Comparison of ENCODE assay signal across 18 cellular contexts in genomic region chr21:43931454-43931853, GRCh38.
"Had no signal": no experiment of that assay in that cellular context is flagged by ENCODE, and none has a peak within 500 bp of the region (broad histone marks: within the 10 kb centered on the region; RNA-seq: fewer than 3 reads in every experiment).

No MANE protein-coding gene starts in this region.

- H3K9me3 Mint-ChIP-seq: dendritic cell treated with granulocyte-macrophage colony-stimulating factor and Interleukin-4, amounts not matched to agents 40 ng/mL and 50 ng/mL, for 4 days; effector memory CD8-positive, alpha-beta T cell; immature natural killer cell; naive thymus-derived CD4-positive, alpha-beta T cell; neural progenitor cell; stimulated activated effector memory CD8-positive, alpha-beta T cell treated with anti-CD3 and anti-CD28 coated beads, Interleukin-12 subunit alpha, Interleukin-12 subunit beta, amount 100 ng/mL, for 72 hours; type B pancreatic cell had no signal

- ATAC-seq: effector memory CD8-positive, alpha-beta T cell; left lung; naive thymus-derived CD4-positive, alpha-beta T cell; right lobe of liver; stimulated activated effector memory CD8-positive, alpha-beta T cell treated with anti-CD3 and anti-CD28 coated beads, Interleukin-12 subunit alpha, Interleukin-12 subunit beta, amount 100 ng/mL, for 72 hours; stimulated activated naive CD8-positive, alpha-beta T cell treated with anti-CD3 and anti-CD28 coated beads, Interleukin-15, Interleukin-2, amounts not matched to agents 100 U/mL and 50 U/mL, for 24 hours had no signal

- H3K4me3 ChIP-seq: esophagus muscularis mucosa, left lung, neural progenitor cell, ovary, right lobe of liver, suprapubic skin, thyroid gland had no signal

- H3K27me3 ChIP-seq: esophagus muscularis mucosa, left lung, neural progenitor cell, ovary, right lobe of liver, suprapubic skin, thyroid gland had no signal

- DNase-seq: effector memory CD8-positive, alpha-beta T cell; immature natural killer cell; naive thymus-derived CD4-positive, alpha-beta T cell; nucleus accumbens; ovary; stimulated activated CD4-positive, alpha-beta T cell treated with anti-CD3 and anti-CD28 coated beads, Interleukin-4, amount 100 ng/mL, for 1 hour; stimulated activated CD8-positive, alpha-beta memory T cell treated with anti-CD3 and anti-CD28 coated beads, Interleukin-4, amount 100 ng/mL, for 48 hours; stimulated activated naive CD8-positive, alpha-beta T cell treated with anti-CD3 and anti-CD28 coated beads, Interleukin-15, Interleukin-2, amounts not matched to agents 100 U/mL and 50 U/mL, for 24 hours; thyroid gland had no signal

- H3K4me1 ChIP-seq: neural progenitor cell had no signal

- H3K27ac ChIP-seq: epithelial cell of prostate, esophagus muscularis mucosa, left lung, neural progenitor cell, ovary, right lobe of liver, suprapubic skin had no signal

- H3K27ac Mint-ChIP-seq: effector memory CD8-positive, alpha-beta T cell; neural progenitor cell; stimulated activated effector memory CD8-positive, alpha-beta T cell treated with anti-CD3 and anti-CD28 coated beads, Interleukin-12 subunit alpha, Interleukin-12 subunit beta, amount 100 ng/mL, for 72 hours; type B pancreatic cell had no signal

- H3K36me3 ChIP-seq: neural progenitor cell, ovary, right lobe of liver, thyroid gland had no signal

- H3K4me3 Mint-ChIP-seq: dendritic cell treated with granulocyte-macrophage colony-stimulating factor and Interleukin-4, amounts not matched to agents 40 ng/mL and 50 ng/mL, for 4 days; effector memory CD8-positive, alpha-beta T cell; immature natural killer cell; neural progenitor cell; stimulated activated effector memory CD8-positive, alpha-beta T cell treated with anti-CD3 and anti-CD28 coated beads, Interleukin-12 subunit alpha, Interleukin-12 subunit beta, amount 100 ng/mL, for 72 hours; type B pancreatic cell had no signal

- H3K9me3 ChIP-seq: esophagus muscularis mucosa, left lung, ovary, right lobe of liver, suprapubic skin, thyroid gland had no signal

- H3K36me3 Mint-ChIP-seq: neural progenitor cell had no signal

- H3K27me3 Mint-ChIP-seq: dendritic cell treated with granulocyte-macrophage colony-stimulating factor and Interleukin-4, amounts not matched to agents 40 ng/mL and 50 ng/mL, for 4 days; effector memory CD8-positive, alpha-beta T cell; naive thymus-derived CD4-positive, alpha-beta T cell; type B pancreatic cell had no signal
